In the genomic region with DNA sequence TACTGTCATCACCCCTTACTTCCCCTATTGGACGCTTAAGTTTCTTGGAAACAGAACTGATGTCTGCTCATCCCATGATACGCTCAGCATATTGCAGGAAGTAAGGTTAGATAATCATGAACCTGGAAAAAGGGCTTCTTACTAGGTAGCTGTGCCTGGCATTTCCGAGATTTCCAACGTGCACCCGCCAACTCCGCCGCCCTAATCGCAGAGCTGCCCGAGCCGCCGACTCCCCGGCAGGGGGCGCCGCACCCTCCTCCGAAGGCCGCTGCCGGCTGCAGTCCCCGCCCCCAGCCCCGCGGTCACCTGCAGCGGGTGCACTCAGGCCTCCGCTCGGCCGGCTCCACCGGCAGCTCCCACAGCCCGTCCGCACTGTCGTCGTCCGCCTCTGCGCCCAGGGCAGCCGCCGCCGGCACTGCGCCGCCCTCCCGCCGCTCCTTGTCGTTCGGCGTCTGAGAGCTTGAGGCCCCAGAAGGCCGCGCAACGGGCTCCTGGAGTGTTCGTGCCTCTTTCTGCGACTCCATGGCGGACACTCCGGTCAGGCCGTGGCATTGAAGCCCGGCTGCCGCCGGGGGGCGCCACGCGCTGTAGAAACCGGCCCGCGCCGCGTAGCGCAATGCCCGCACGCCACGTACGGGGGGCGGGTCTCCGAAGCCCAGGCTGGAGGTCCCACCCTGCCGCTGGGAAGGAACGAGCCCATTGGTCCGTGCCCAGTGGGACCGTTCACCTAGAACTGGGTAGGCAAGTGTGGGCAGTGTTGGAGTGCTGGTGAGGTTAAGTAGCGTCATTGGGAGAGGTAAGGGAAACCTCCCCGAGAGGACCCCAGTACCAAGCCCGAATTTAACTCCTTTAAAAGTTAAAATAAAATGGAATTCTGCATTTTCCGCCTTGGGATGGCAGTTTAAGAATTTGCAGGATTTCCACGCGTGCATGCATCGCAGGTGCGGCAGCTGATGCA, we compare ENCODE assay signal across 8 cellular contexts. TPM values are rescaled to one million over a fixed set of nuclear protein-coding genes. Genes with fewer than 3 reads are reported as not detected.
DNase-seq lines count a peak whose midpoint lies in the region; FAIRE-seq and TF ChIP-seq lines count a peak whose summit lies in the region.

A gene with protein sequence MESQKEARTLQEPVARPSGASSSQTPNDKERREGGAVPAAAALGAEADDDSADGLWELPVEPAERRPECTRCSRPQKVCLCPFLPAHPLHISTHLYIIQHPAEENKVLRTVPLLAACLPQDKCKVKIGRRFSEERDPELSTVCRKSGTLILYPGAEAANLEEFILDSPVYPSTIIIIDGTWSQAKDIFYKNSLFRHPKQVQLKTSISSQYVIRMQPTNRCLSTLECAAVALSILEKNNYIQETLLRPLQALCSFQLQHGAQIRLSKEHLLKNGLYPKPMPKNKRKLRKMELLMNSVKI (minus strand): TSS at position 560 of the 958 bp plus-strand sequence. CDS start 36 bp downstream, at position 524.

- peaks cover 20% of the 10 kb centered on the region for H3K4me1 Mint-ChIP-seq in nephron progenitor cell
- peaks cover 33% of the 10 kb centered on the region for H3K4me1 Mint-ChIP-seq in stimulated activated naive CD8-positive, alpha-beta T cell treated with anti-CD3 and anti-CD28 coated beads, Interleukin-15, Interleukin-2, amounts not matched to agents 100 ng/mL and 50 ng/mL, for 24 hours (ENCODE audit: low read depth)

- CTCF ChIA-PET in RWPE1 (lab: Yijun Ruan, JAX), result interaction anchor here (0.5 to 3.3 kb wide), 47 partner anchors 9 to 1253 kb away, joined by 3 to 30 read pairs (median 3); a partner anchor contains a TSS

- peak within 1 kb of the TSS; percentile 92 for H3K27ac ChIP-seq in RWPE1

- POLR2A ChIA-PET in RWPE1 (lab: Yijun Ruan, JAX; ENCODE audit: low non-redundant PET), result interaction anchor here (0.6 to 1.2 kb wide), 2 partner anchors 268 to 346 kb away, joined by 3 to 4 read pairs; no protein-coding TSS in a partner anchor

- H3K4me3 ChIP-seq in H7 (ENCODE audit: insufficient read depth, low read depth, low read length) (peak within 1 kb of the TSS; percentile 82), fibroblast of the aortic adventitia (ENCODE audit: low read depth, low read length) (peak within 1 kb of the TSS; percentile 79)

- H3K27ac Mint-ChIP-seq in nephron progenitor cell, result no peak within 1 kb of the TSS
- H3K27ac Mint-ChIP-seq in stimulated activated naive CD8-positive, alpha-beta T cell treated with anti-CD3 and anti-CD28 coated beads, Interleukin-15, Interleukin-2, amounts not matched to agents 100 ng/mL and 50 ng/mL, for 24 hours, result peak within 1 kb of the TSS; percentile 71

- peaks cover 19% of the 10 kb centered on the region for H3K9me3 Mint-ChIP-seq in nephron progenitor cell
- H3K9me3 Mint-ChIP-seq in stimulated activated naive CD8-positive, alpha-beta T cell treated with anti-CD3 and anti-CD28 coated beads, Interleukin-15, Interleukin-2, amounts not matched to agents 100 ng/mL and 50 ng/mL, for 24 hours, result no peaks in the 10 kb centered on the region

- DNase-seq in H7 (peak; percentile 96), LoVo (ENCODE audit: low spot score) (peak; percentile 96), RWPE1 (ENCODE audit: low spot score) (peak; percentile 99), fibroblast of the aortic adventitia (ENCODE audit: low read depth) (peak; percentile 90), nephron progenitor cell (peak; percentile 94)
- peak; percentile 90 for DNase-seq in activated effector memory CD4-positive, alpha-beta T cell treated with Interleukin-2 at 50 U/mL for 16 hours

- H3K36me3 ChIP-seq in H7 (replicated peaks; ENCODE audit: control insufficient read depth, insufficient read depth, low read length), result no peaks in the 10 kb centered on the region

- no peaks in the 10 kb centered on the region for H3K27me3 Mint-ChIP-seq in nephron progenitor cell (ENCODE audit: low read depth, poor library complexity)
- H3K27me3 Mint-ChIP-seq in stimulated activated naive CD8-positive, alpha-beta T cell treated with anti-CD3 and anti-CD28 coated beads, Interleukin-15, Interleukin-2, amounts not matched to agents 100 ng/mL and 50 ng/mL, for 24 hours, result no peaks in the 10 kb centered on the region

- TF ChIP-seq CTCF in RWPE1 (conservative IDR thresholded peaks at IDR 0.05; ENCODE audit: low read depth) (peak; percentile 99), fibroblast of the aortic adventitia (IDR thresholded peaks at IDR 0.05; ENCODE audit: insufficient read depth, low read length) (peak; percentile 85), nephron progenitor cell (IDR thresholded peaks at IDR 0.05) (peak; percentile 91)

- FAIRE-seq in G401.6 (lab: Jason Lieb, UNC), result peak; percentile 90

- H3K36me3 Mint-ChIP-seq in nephron progenitor cell (ENCODE audit: low read depth), result no peaks in the 10 kb centered on the region
- no peaks in the 10 kb centered on the region for H3K36me3 Mint-ChIP-seq in stimulated activated naive CD8-positive, alpha-beta T cell treated with anti-CD3 and anti-CD28 coated beads, Interleukin-15, Interleukin-2, amounts not matched to agents 100 ng/mL and 50 ng/mL, for 24 hours (ENCODE audit: low read depth)

- H3K4me3 Mint-ChIP-seq in nephron progenitor cell, result peak within 1 kb of the TSS; percentile 76
- H3K4me3 Mint-ChIP-seq in stimulated activated naive CD8-positive, alpha-beta T cell treated with anti-CD3 and anti-CD28 coated beads, Interleukin-15, Interleukin-2, amounts not matched to agents 100 ng/mL and 50 ng/mL, for 24 hours, result peak within 1 kb of the TSS; percentile 82

- no peaks in the 10 kb centered on the region for H3K27me3 ChIP-seq in H7 (ENCODE audit: control insufficient read depth, insufficient read depth, low read length)

RNA-seq across cellular contexts. Expression of the gene that starts here (rescaled TPM):
- total RNA-seq in H7 (2014; rRNA removed; shearing (Covaris generic)), result 24.7 and 24.8 TPM in 2 replicates
- 7.7 and 9.0 TPM in 2 replicates for total RNA-seq in fibroblast of the aortic adventitia (ENCODE audit: low replicate concordance)

Comparison
In these comparisons a context has a peak if more than half of its experiments do, and no peak if none do; other contexts are left out.
1. Peak in every context shown above with its lines: DNase-seq, H3K4me3 ChIP-seq and H3K27ac ChIP-seq.